In genomic region chr16:74607310-74607966, GRCh38 we compare ENCODE assay signal across 8 cellular contexts. TPM values are rescaled to one million over a fixed set of nuclear protein-coding genes. Genes with fewer than 3 reads are reported as not detected.
DNase-seq lines count a peak whose midpoint lies in the region; ATAC-seq and TF ChIP-seq lines count a peak whose summit lies in the region.

No MANE protein-coding gene starts in this region.

- no peak for TF ChIP-seq POLR2A in tibial nerve (IDR thresholded peaks at IDR 0.05)

- H3K36me3 Mint-ChIP-seq in activated T-helper 2 cell treated with anti-CD3 and anti-CD28 coated beads, Interferon-gamma antibody, Interleukin-2, Interleukin-4, amounts not matched to agents 10 μg/mL and 5 μg/mL and 100 μg/mL, durations not matched to agents 14 hours and 24 hours and 36 hours (ENCODE audit: low read depth), result peaks cover 26% of the 10 kb centered on the region

- H3K36me3 ChIP-seq in right atrium auricular region (no peaks in the 10 kb centered on the region), tibial nerve (no peaks in the 10 kb centered on the region)

- WGBS in tibial nerve, 2 donors, result 10 to 12% methylated on average over 14 of the region's 14 CpGs

- no peak for TF ChIP-seq EP300 in tibial nerve (IDR thresholded peaks at IDR 0.05)

- H3K4me1 ChIP-seq in right atrium auricular region (peaks cover 0 to 28% of the 10 kb centered on the region in 2 donors), tibial nerve (peaks cover 0 to 40% (median 13%) of the 10 kb centered on the region in 4 donors)

- H3K9me3 ChIP-seq in right atrium auricular region (no peaks in the 10 kb centered on the region), tibial nerve (no peaks in the 10 kb centered on the region)

- H3K27me3 Mint-ChIP-seq in activated T-helper 2 cell treated with anti-CD3 and anti-CD28 coated beads, Interferon-gamma antibody, Interleukin-2, Interleukin-4, amounts not matched to agents 10 μg/mL and 5 μg/mL and 100 μg/mL, durations not matched to agents 14 hours and 24 hours and 36 hours (ENCODE audit: low read depth), result peaks cover 10% of the 10 kb centered on the region

- no peaks in the 10 kb centered on the region for H3K9me3 Mint-ChIP-seq in activated T-helper 2 cell treated with anti-CD3 and anti-CD28 coated beads, Interferon-gamma antibody, Interleukin-2, Interleukin-4, amounts not matched to agents 10 μg/mL and 5 μg/mL and 100 μg/mL, durations not matched to agents 14 hours and 24 hours and 36 hours

- H3K27me3 ChIP-seq in right atrium auricular region (no peaks in the 10 kb centered on the region), tibial nerve (no peaks in the 10 kb centered on the region)

- ATAC-seq in left cardiac atrium, result no peak
- ATAC-seq in HG03097 (IDR thresholded peaks at IDR 0.05; ENCODE audit: low FRiP score, unreplicated experiment), result peak; percentile 16
- ATAC-seq in left lobe of liver, result peak; percentile 27

- H3K27ac Mint-ChIP-seq in activated T-helper 2 cell treated with anti-CD3 and anti-CD28 coated beads, Interferon-gamma antibody, Interleukin-2, Interleukin-4, amounts not matched to agents 10 μg/mL and 5 μg/mL and 100 μg/mL, durations not matched to agents 14 hours and 24 hours and 36 hours, result peak overlapping the region; percentile 25

- TF ChIP-seq CTCF in right atrium auricular region (IDR thresholded peaks at IDR 0.05) (no peak), tibial nerve (IDR thresholded peaks at IDR 0.05) (no peak)

- H3K27ac ChIP-seq in right atrium auricular region (peak overlapping the region; percentile 95 to 96), tibial nerve (peak overlapping the region; percentile 79 to 96 (median 94))

- no peak for DNase-seq in right atrium auricular region (ENCODE audit: low spot score)
- DNase-seq in left cardiac atrium, result no peak
- no peak for DNase-seq in activated T-helper 2 cell treated with anti-CD3 and anti-CD28 coated beads, Interferon-gamma antibody, Interleukin-2, Interleukin-4, amounts not matched to agents 10 μg/mL and 5 μg/mL and 100 μg/mL, durations not matched to agents 14 hours and 24 hours and 36 hours (ENCODE audit: low spot score)
- DNase-seq in left lobe of liver (ENCODE audit: low spot score), result no peak
- no peak for DNase-seq in tibial nerve (ENCODE audit: low spot score in 2 of 2)
- no peak for DNase-seq in COLO829 (ENCODE audit: low spot score)
- DNase-seq in NCI-H2171 treated with DMSO at 0.1 percent for 48 hours (lab: John Stamatoyannopoulos, UW), result no peak

- peaks cover 52% of the 10 kb centered on the region for H3K4me1 Mint-ChIP-seq in activated T-helper 2 cell treated with anti-CD3 and anti-CD28 coated beads, Interferon-gamma antibody, Interleukin-2, Interleukin-4, amounts not matched to agents 10 μg/mL and 5 μg/mL and 100 μg/mL, durations not matched to agents 14 hours and 24 hours and 36 hours (ENCODE audit: low read depth)

- intact Hi-C loops in left cardiac atrium (cut with DNase I), result no loop called here
- intact Hi-C loops in activated T-helper 2 cell treated with anti-CD3 and anti-CD28 coated beads, Interferon-gamma antibody, Interleukin-2, Interleukin-4, amounts not matched to agents 10 μg/mL and 5 μg/mL and 100 μg/mL, durations not matched to agents 14 hours and 24 hours and 36 hours (cut with micrococcal nuclease), result loop anchor here (1.0 to 5.0 kb wide), 5 partner anchors 19 to 240 kb away; partner anchors contain the start of gene RFWD3

- H3K4me3 Mint-ChIP-seq in activated T-helper 2 cell treated with anti-CD3 and anti-CD28 coated beads, Interferon-gamma antibody, Interleukin-2, Interleukin-4, amounts not matched to agents 10 μg/mL and 5 μg/mL and 100 μg/mL, durations not matched to agents 14 hours and 24 hours and 36 hours (ENCODE audit: low read depth), result peak overlapping the region; percentile 76

- H3K4me3 ChIP-seq in right atrium auricular region (peak overlapping the region; percentile 83 to 93), tibial nerve (peak overlapping the region; percentile 78 to 93 (median 88))

RNA-seq across cellular contexts. Expression of gene GLG1, which starts 0.5 kb away (rescaled TPM):
- total RNA-seq in right atrium auricular region (100 to 1,000 TPM; 102 to 123 TPM), left cardiac atrium (10 to 100 TPM; 78.7 to 86.6 TPM), left lobe of liver (49.6 TPM), tibial nerve (100 to 1,000 TPM; 161 to 176 (median 170) TPM)
- 49.7 and 50.2 TPM in 2 replicates for total RNA-seq in activated T-helper 2 cell treated with anti-CD3 and anti-CD28 coated beads, Interferon-gamma antibody, Interleukin-2, Interleukin-4, amounts not matched to agents 10 μg/mL and 5 μg/mL and 100 μg/mL, durations not matched to agents 14 hours and 24 hours and 36 hours

RNA-seq across cellular contexts. Expression of gene RFWD3, which starts 59.2 kb away (rescaled TPM):
- 1 to 10 TPM; 2.9 to 9.7 TPM for total RNA-seq in right atrium auricular region
- 1 to 10 TPM; 7.2 to 8.8 TPM for total RNA-seq in left cardiac atrium
- 94.5 and 101 TPM in 2 replicates for total RNA-seq in activated T-helper 2 cell treated with anti-CD3 and anti-CD28 coated beads, Interferon-gamma antibody, Interleukin-2, Interleukin-4, amounts not matched to agents 10 μg/mL and 5 μg/mL and 100 μg/mL, durations not matched to agents 14 hours and 24 hours and 36 hours
- total RNA-seq in left lobe of liver, result 8.8 TPM
- 10 to 100 TPM; 13.5 to 32.8 (median 21.0) TPM for total RNA-seq in tibial nerve

Comparison
In these comparisons a context has a peak if more than half of its experiments do, and no peak if none do; other contexts are left out.
1. ATAC-seq: peak in HG03097 (single experiment) and left lobe of liver (single experiment); none in left cardiac atrium (0 of 2).